12 cellular contexts compared by ENCODE assay signal in the genomic region with DNA sequence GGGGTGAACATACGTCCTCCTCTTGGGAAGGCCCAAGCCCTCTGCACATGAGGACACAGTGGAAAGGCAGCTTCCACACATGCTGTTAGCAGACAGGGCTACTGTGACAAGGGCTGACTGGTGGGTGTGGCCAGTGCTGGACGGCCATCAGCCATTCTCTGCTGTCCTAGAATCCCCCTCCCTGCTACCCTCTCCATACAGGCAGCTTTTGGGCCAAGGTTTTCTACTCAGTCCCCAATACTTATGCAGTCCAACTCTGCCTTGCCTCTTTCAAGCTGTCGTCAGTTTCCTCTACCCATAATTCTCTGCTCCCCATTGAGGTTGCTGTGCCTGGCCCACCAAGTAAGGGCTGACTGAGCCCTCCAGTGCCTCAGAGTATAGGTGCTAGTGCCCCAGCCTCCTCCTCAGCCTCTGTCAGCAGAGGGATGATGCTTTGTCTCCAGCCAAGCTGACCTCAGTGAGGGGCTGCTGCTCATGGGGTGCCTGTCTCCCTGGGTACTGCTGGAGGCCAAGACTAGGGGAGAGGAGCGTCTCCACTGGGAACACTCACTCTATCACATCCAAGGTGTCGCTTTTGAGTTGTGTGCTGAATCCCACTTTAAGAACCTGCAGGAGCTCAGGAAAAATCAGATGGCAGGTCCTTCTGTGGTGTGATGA. TPM values are rescaled to one million over a fixed set of nuclear protein-coding genes. Genes with fewer than 3 reads are reported as not detected.
A peak's percentile ranks its signal among the peaks of the same experiment; 100 is the strongest.
DNase-seq lines count a peak whose midpoint lies in the region; ATAC-seq and TF ChIP-seq lines count a peak whose summit lies in the region.
"Had no signal": no experiment of that assay in that cellular context is flagged by ENCODE, and none has a peak within 500 bp of the region (broad histone marks: within the 10 kb centered on the region; RNA-seq: fewer than 3 reads in every experiment).

No MANE protein-coding gene starts in this region.

- peaks cover 24% of the 10 kb centered on the region for H3F3A ChIP-seq in SK-N-SH (replicated peaks; ENCODE audit: insufficient read depth)

- no peaks in the 10 kb centered on the region for H3K9me3 ChIP-seq in SK-N-SH
- no peaks in the 10 kb centered on the region for H3K9me3 ChIP-seq in skeletal muscle satellite cell (replicated peaks; ENCODE audit: low read length)
- H3K9me3 ChIP-seq: left lung had no signal

- peak overlapping the region in 1 of 2 donors; percentile 55 for H3K27ac Mint-ChIP-seq in T-cell
- no peak overlapping the region for H3K27ac Mint-ChIP-seq in stimulated activated naive B cell treated with anti-CD40 and anti-IgM and Interleukin-4, amounts not matched to agents 10 μg/mL and 1 μg/mL and 100 μg/mL, for 72 hours

- no peak for TF ChIP-seq RAD21 in SK-N-SH (IDR thresholded peaks at IDR 0.05; ENCODE audit: low read length)

- H3K4me3 Mint-ChIP-seq in T-cell: peak overlapping the region; percentile 17 to 60 (median 52)
- peak overlapping the region in 1 of 2 donors; percentile 50 for H3K4me3 Mint-ChIP-seq in stimulated activated naive B cell treated with anti-CD40 and anti-IgM and Interleukin-4, amounts not matched to agents 10 μg/mL and 1 μg/mL and 100 μg/mL, for 72 hours

- H3K36me3 ChIP-seq in SK-N-SH (replicated peaks in 1 of 2; ENCODE audit: control insufficient read depth in 1 of 2, insufficient read depth in 2 of 2, low read length in 1 of 2) (no peaks in the 10 kb centered on the region), skeletal muscle satellite cell (ENCODE audit: insufficient read depth, low read length) (peaks cover 39% of the 10 kb centered on the region)
- H3K36me3 ChIP-seq: left lung had no signal

- H3K27me3 ChIP-seq in SK-N-SH (ENCODE audit: insufficient read depth) (no peaks in the 10 kb centered on the region), skeletal muscle satellite cell (ENCODE audit: control insufficient read depth, insufficient read depth, low read length) (no peaks in the 10 kb centered on the region)

- no peaks in the 10 kb centered on the region for H3K36me3 Mint-ChIP-seq in T-cell
- no peaks in the 10 kb centered on the region for H3K36me3 Mint-ChIP-seq in stimulated activated naive B cell treated with anti-CD40 and anti-IgM and Interleukin-4, amounts not matched to agents 10 μg/mL and 1 μg/mL and 100 μg/mL, for 72 hours

- no peaks in the 10 kb centered on the region for H3K9me3 Mint-ChIP-seq in T-cell
- no peaks in the 10 kb centered on the region for H3K9me3 Mint-ChIP-seq in stimulated activated naive B cell treated with anti-CD40 and anti-IgM and Interleukin-4, amounts not matched to agents 10 μg/mL and 1 μg/mL and 100 μg/mL, for 72 hours

- POLR2A ChIA-PET in SK-N-SH (lab: Yijun Ruan, JAX): no interaction called here
- POLR2A ChIA-PET in T-cell (lab: Charles Lee): no interaction called here

- ATAC-seq in SK-N-SH treated with all-trans-retinoic acid at 6 μM for 48 hours (no peak), T-cell (replicated peaks in 1 of 4) (no peak), HG03280 (IDR thresholded peaks at IDR 0.05; ENCODE audit: unreplicated experiment) (no peak), HG03108 (IDR thresholded peaks at IDR 0.05; ENCODE audit: unreplicated experiment) (no peak)
- no peak for ATAC-seq in stimulated activated naive B cell treated with anti-CD40 and anti-IgM and Interleukin-4, amounts not matched to agents 10 μg/mL and 1 μg/mL and 100 μg/mL, for 72 hours (replicated peaks)
- ATAC-seq: left lung had no signal

- no peak overlapping the region for H2AFZ ChIP-seq in SK-N-SH (ENCODE audit: low read depth)

- no peaks in the 10 kb centered on the region for H4K20me1 ChIP-seq in SK-N-SH (ENCODE audit: insufficient read depth)

- peaks cover 62% of the 10 kb centered on the region for H3K79me2 ChIP-seq in SK-N-SH (ENCODE audit: insufficient read depth)

- DNase-seq in SK-N-SH (no peak), T-cell (no peak), fibroblast of mammary gland (ENCODE audit: low read depth) (peak; percentile 43)
- no peak for DNase-seq in stimulated activated naive B cell treated with anti-CD40 and anti-IgM and Interleukin-4, amounts not matched to agents 10 μg/mL and 1 μg/mL and 100 μg/mL, for 72 hours
- DNase-seq: left lung, NCI-H1436, small intestine had no signal

- no peaks in the 10 kb centered on the region for H3K27me3 Mint-ChIP-seq in T-cell
- peaks cover 50 to 64% of the 10 kb centered on the region in 2 donors for H3K27me3 Mint-ChIP-seq in stimulated activated naive B cell treated with anti-CD40 and anti-IgM and Interleukin-4, amounts not matched to agents 10 μg/mL and 1 μg/mL and 100 μg/mL, for 72 hours

- peak overlapping the region; percentile 73 for H3K9ac ChIP-seq in SK-N-SH
- H3K9ac ChIP-seq in skeletal muscle satellite cell (ENCODE audit: low read depth, low read length): peak overlapping the region; percentile 88

- H3K4me3 ChIP-seq in SK-N-SH (ENCODE audit: low read depth in 2 of 2, low read length in 1 of 2) (no peak overlapping the region), fibroblast of mammary gland (ENCODE audit: control insufficient read depth, low read depth, low read length) (peak overlapping the region; percentile 81), skeletal muscle satellite cell (ENCODE audit: low read length) (peak overlapping the region; percentile 87)

- peak overlapping the region in 1 of 2 experiments; percentile 98; a peak in 2 of 4 replicates for H3K27ac ChIP-seq in SK-N-SH (ENCODE audit: low read depth in 2 of 2, low read length in 1 of 2)
- H3K27ac ChIP-seq: left lung, SK-N-MC had no signal

- H3K9me2 ChIP-seq in SK-N-SH: no peaks in the 10 kb centered on the region

- WGBS in SK-N-SH (ENCODE audit: low lambda C conversion rate): 83% methylated on average over 4 of the region's 5 CpGs

- no peak for TF ChIP-seq EP300 in SK-N-SH (IDR thresholded peaks at IDR 0.05; ENCODE audit: borderline replicate concordance in 1 of 2, low read depth in 1 of 2, low read length in 1 of 2)

- CTCF ChIA-PET in SK-N-SH (lab: Yijun Ruan, JAX) (interaction anchor here (0.7 to 1.7 kb wide), 7 partner anchors 10 to 224 kb away, joined by 3 to 5 read pairs (median 4); no protein-coding TSS in a partner anchor), T-cell (lab: Charles Lee) (interaction anchor here (0.6 to 1.2 kb wide), 2 partner anchors 25 to 1579 kb away, joined by 3 read pairs; no protein-coding TSS in a partner anchor)

- H3K4me1 Mint-ChIP-seq in T-cell: peaks cover 33 to 50% (median 40%) of the 10 kb centered on the region in 3 donors
- H3K4me1 Mint-ChIP-seq in stimulated activated naive B cell treated with anti-CD40 and anti-IgM and Interleukin-4, amounts not matched to agents 10 μg/mL and 1 μg/mL and 100 μg/mL, for 72 hours: peaks cover 14 to 23% of the 10 kb centered on the region in 2 donors

- peaks cover 19 to 59% of the 10 kb centered on the region in 2 experiments; a peak in 3 of 4 replicates for H3K4me1 ChIP-seq in SK-N-SH (ENCODE audit: control insufficient read depth in 1 of 2, insufficient read depth in 2 of 2, low read depth in 1 of 2, low read length in 1 of 2)
- H3K4me1 ChIP-seq in skeletal muscle satellite cell (ENCODE audit: control insufficient read depth, insufficient read depth, low read length): peaks cover 68% of the 10 kb centered on the region

- TF ChIP-seq CTCF in SK-N-SH (IDR thresholded peaks at IDR 0.05): no peak
- no peak for TF ChIP-seq CTCF in fibroblast of mammary gland (conservative IDR thresholded peaks at IDR 0.05; ENCODE audit: control insufficient read depth, insufficient read depth, low read depth, low read length)

- peak overlapping the region; percentile 66 for H3K4me2 ChIP-seq in SK-N-SH
- peak overlapping the region; percentile 97 for H3K4me2 ChIP-seq in skeletal muscle satellite cell (ENCODE audit: low read length)

TF ChIP-seq in SK-N-SH, 30 proteins besides CTCF, POLR2A, EP300 and RAD21 (continues in another document):
- no peak for TF ChIP-seq RCOR1 (IDR thresholded peaks at IDR 0.05; ENCODE audit: low read length)
- no peak for TF ChIP-seq TCF12 (IDR thresholded peaks at IDR 0.05)
- TF ChIP-seq NRF1 (IDR thresholded peaks at IDR 0.05; ENCODE audit: low read depth, low read length): no peak
- no peak for TF ChIP-seq FOXJ3 (CRISPR knock-in tag; IDR thresholded peaks at IDR 0.05)
- no peak for TF ChIP-seq MXI1 (IDR thresholded peaks at IDR 0.05; ENCODE audit: low read depth, low read length)
- TF ChIP-seq RXRA (IDR thresholded peaks at IDR 0.05; ENCODE audit: borderline replicate concordance, low read depth): no peak
- no peak for TF ChIP-seq MEF2A (IDR thresholded peaks at IDR 0.05; ENCODE audit: borderline replicate concordance, low read depth)
- TF ChIP-seq EZH2phosphoT487 (IDR thresholded peaks at IDR 0.05; ENCODE audit: borderline replicate concordance, low read depth): no peak

TF ChIP-seq in SK-N-SH treated with all-trans-retinoic acid at 6 μM for 48 hours, 23 proteins besides CTCF, POLR2A, EP300 and RAD21:
- no peak for TF ChIP-seq POU6F1 (CRISPR knock-in tag; IDR thresholded peaks at IDR 0.05; ENCODE audit: borderline replicate concordance, low read depth)
- no peak for TF ChIP-seq ISL1 (CRISPR knock-in tag; IDR thresholded peaks at IDR 0.05)

RNA-seq across cellular contexts. Expression of gene LOXL1, which starts 2.8 kb away (rescaled TPM):
- polyA plus RNA-seq in SK-N-SH (2012; rRNA removed): 37.5 and 50.3 TPM in 2 replicates
- 36.5 and 50.1 TPM in 2 replicates for polyA plus RNA-seq in SK-N-SH (2012; cell fraction: cytosol; rRNA removed)
- 52.4 and 60.2 TPM in 2 replicates for polyA plus RNA-seq in SK-N-SH (2012; cell fraction: nucleus; rRNA removed)
- 1 to 10 TPM; 1.4 to 4.8 (median 1.6) TPM for total RNA-seq in T-cell
- total RNA-seq in skeletal muscle satellite cell (2012; rRNA removed): 68.4 and 222 TPM in 2 replicates

RNA-seq across cellular contexts. Expression of gene TBC1D21, which starts 55.7 kb away (rescaled TPM):
- polyA plus RNA-seq in SK-N-SH (2012; rRNA removed): not detected in 2 replicates
- polyA plus RNA-seq in SK-N-SH (2012; cell fraction: cytosol; rRNA removed): not detected in 2 replicates
- not detected in 2 replicates for polyA plus RNA-seq in SK-N-SH (2012; cell fraction: nucleus; rRNA removed)
- total RNA-seq in T-cell: not detected
- not detected in 2 replicates for total RNA-seq in skeletal muscle satellite cell (2012; rRNA removed)
- total RNA-seq: left lung had no signal
- polyA plus RNA-seq: small intestine had no signal

Comparison
In these comparisons a context has a peak if more than half of its experiments do, and no peak if none do; other contexts are left out.
1. H3K4me3 ChIP-seq: peak in fibroblast of mammary gland (single experiment) and skeletal muscle satellite cell (single experiment); none in SK-N-SH (0 of 2).